ENCODE assay signal across 1 cellular context in the genomic region with DNA sequence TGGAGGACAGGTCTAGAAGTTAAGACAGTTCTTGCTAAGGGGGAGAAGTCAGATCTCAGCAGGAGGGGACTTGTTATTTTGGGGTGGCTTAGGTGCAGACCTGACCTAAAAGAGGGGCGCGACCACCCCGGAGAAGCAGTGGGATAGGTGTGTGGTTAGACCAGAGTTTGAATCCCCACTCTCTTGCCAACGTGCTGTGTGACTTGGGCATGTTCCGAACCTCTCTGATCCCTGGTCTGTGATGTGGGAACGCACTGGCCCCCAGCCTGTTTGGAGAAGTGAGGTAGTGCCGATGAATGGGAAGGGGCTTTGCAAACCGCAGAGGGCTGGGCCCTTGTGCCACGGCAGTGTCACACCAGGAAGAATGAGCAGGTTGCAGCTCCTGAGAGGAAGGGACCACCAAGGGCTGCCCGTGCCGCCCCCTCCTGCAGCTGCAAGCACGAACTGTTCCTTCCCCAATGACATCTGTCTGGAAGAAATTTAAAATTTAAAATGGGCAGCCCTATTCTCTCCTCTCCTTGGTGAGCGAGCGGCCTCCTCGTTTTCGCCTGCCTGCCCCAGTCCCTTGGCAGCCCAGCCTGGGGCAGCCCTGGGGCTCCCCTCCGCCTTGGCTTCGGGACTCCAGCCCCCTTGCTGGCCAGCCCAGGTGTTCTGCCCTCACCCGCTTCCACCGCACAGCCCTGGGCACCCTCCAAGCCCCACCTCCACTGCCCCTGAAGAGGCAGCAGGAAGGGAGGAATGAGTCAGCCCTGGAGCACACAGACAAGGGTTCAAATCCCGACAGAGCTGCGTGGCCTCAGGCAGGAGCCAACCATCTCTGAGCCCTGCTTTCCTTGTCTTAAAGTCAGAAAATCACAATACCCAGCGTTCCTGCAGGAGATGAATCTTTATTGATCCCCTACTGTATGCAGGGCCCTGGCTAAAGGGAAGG.
A peak's percentile ranks its signal among the peaks of the same experiment; 100 is the strongest.
TF ChIP-seq lines count a peak whose summit lies in the region.

No MANE protein-coding gene starts in this region.

TF ChIP-seq in K562, 482 proteins besides CTCF, POLR2A, EP300 and RAD21:
- TF ChIP-seq TARDBP (IDR thresholded peaks at IDR 0.05) (no peak), KLF16 (IDR thresholded peaks at IDR 0.05) (no peak), MEIS2 (IDR thresholded peaks at IDR 0.05; ENCODE audit: partially characterized antibody) (no peak), MCM5 (IDR thresholded peaks at IDR 0.05; ENCODE audit: low read depth) (no peak), ETV6 (IDR thresholded peaks at IDR 0.05; ENCODE audit: borderline replicate concordance in 1 of 2, low read depth in 2 of 2, low read length in 1 of 2) (no peak), ETV6 (CRISPR knock-in tag; IDR thresholded peaks at IDR 0.05; ENCODE audit: borderline replicate concordance) (no peak), SMAD1 (IDR thresholded peaks at IDR 0.05; ENCODE audit: low read depth, low read length, partially characterized antibody) (no peak)
- TF ChIP-seq, protein P1, sequence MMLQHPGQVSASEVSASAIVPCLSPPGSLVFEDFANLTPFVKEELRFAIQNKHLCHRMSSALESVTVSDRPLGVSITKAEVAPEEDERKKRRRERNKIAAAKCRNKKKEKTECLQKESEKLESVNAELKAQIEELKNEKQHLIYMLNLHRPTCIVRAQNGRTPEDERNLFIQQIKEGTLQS (IDR thresholded peaks at IDR 0.05): no peak
- TF ChIP-seq, protein P1 (CRISPR knock-in tag; conservative IDR thresholded peaks at IDR 0.05): peak; percentile 20; the same call in 1 of the 2 replicates
- TF ChIP-seq, protein P2, sequence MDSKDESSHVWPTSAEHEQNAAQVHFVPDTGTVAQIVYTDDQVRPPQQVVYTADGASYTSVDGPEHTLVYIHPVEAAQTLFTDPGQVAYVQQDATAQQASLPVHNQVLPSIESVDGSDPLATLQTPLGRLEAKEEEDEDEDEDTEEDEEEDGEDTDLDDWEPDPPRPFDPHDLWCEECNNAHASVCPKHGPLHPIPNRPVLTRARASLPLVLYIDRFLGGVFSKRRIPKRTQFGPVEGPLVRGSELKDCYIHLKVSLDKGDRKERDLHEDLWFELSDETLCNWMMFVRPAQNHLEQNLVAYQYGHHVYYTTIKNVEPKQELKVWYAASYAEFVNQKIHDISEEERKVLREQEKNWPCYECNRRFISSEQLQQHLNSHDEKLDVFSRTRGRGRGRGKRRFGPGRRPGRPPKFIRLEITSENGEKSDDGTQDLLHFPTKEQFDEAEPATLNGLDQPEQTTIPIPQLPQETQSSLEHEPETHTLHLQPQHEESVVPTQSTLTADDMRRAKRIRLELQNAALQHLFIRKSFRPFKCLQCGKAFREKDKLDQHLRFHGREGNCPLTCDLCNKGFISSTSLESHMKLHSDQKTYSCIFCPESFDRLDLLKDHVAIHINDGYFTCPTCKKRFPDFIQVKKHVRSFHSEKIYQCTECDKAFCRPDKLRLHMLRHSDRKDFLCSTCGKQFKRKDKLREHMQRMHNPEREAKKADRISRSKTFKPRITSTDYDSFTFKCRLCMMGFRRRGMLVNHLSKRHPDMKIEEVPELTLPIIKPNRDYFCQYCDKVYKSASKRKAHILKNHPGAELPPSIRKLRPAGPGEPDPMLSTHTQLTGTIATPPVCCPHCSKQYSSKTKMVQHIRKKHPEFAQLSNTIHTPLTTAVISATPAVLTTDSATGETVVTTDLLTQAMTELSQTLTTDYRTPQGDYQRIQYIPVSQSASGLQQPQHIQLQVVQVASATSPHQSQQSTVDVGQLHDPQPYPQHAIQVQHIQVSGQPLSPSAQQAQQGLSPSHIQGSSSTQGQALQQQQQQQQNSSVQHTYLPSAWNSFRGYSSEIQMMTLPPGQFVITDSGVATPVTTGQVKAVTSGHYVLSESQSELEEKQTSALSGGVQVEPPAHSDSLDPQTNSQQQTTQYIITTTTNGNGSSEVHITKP (IDR thresholded peaks at IDR 0.05; ENCODE audit: partially characterized antibody): no peak
- TF ChIP-seq, protein P3, sequence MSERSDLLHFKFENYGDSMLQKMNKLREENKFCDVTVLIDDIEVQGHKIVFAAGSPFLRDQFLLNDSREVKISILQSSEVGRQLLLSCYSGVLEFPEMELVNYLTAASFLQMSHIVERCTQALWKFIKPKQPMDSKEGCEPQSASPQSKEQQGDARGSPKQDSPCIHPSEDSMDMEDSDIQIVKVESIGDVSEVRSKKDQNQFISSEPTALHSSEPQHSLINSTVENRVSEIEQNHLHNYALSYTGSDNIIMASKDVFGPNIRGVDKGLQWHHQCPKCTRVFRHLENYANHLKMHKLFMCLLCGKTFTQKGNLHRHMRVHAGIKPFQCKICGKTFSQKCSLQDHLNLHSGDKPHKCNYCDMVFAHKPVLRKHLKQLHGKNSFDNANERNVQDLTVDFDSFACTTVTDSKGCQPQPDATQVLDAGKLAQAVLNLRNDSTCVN (CRISPR knock-in tag; IDR thresholded peaks at IDR 0.05): no peak
- TF ChIP-seq, protein P4, sequence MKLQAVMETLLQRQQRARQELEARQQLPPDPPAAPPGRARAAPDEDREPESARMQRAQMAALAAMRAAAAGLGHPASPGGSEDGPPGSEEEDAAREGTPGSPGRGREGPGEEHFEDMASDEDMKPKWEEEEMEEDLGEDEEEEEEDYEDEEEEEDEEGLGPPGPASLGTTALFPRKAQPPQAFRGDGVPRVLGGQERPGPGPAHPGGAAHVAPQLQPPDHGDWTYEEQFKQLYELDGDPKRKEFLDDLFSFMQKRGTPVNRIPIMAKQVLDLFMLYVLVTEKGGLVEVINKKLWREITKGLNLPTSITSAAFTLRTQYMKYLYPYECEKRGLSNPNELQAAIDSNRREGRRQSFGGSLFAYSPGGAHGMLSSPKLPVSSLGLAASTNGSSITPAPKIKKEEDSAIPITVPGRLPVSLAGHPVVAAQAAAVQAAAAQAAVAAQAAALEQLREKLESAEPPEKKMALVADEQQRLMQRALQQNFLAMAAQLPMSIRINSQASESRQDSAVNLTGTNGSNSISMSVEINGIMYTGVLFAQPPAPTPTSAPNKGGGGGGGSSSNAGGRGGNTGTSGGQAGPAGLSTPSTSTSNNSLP (IDR thresholded peaks at IDR 0.05; ENCODE audit: borderline replicate concordance, low read depth, low read length): no peak
- TF ChIP-seq, protein P5, sequence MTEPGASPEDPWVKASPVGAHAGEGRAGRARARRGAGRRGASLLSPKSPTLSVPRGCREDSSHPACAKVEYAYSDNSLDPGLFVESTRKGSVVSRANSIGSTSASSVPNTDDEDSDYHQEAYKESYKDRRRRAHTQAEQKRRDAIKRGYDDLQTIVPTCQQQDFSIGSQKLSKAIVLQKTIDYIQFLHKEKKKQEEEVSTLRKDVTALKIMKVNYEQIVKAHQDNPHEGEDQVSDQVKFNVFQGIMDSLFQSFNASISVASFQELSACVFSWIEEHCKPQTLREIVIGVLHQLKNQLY (CRISPR knock-in tag; conservative IDR thresholded peaks at IDR 0.05): peak in 1 of 2 experiments; percentile 31; a peak in 2 of 4 replicates
- TF ChIP-seq, protein P6, sequence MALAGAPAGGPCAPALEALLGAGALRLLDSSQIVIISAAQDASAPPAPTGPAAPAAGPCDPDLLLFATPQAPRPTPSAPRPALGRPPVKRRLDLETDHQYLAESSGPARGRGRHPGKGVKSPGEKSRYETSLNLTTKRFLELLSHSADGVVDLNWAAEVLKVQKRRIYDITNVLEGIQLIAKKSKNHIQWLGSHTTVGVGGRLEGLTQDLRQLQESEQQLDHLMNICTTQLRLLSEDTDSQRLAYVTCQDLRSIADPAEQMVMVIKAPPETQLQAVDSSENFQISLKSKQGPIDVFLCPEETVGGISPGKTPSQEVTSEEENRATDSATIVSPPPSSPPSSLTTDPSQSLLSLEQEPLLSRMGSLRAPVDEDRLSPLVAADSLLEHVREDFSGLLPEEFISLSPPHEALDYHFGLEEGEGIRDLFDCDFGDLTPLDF (CRISPR knock-in tag; IDR thresholded peaks at IDR 0.05): peak; percentile 43; the same call in 1 of the 2 replicates
TF ChIP-seq in K562: peak in this region for 3.
